In the genomic region with DNA sequence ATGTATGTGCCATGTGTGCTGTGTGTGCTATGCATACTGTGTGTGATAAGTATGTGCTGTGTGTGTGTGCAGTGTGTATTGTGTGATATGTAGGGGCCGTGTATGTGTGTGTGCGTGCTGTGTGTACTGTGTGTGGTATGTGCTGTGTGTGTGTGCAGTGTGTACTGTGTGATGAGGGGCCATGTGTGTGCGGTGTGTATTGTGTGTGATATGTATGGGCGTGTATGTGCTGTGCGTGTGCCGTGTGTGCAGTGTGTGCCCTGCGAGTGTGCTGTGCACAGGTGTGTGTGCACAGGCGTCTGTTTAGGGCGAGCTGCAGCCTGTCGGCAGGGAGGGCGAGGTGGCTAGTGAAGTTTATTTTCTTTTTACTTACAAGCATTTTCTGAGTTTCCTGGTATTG, we compare ENCODE assay signal across 14 cellular contexts.
"Had no signal": no experiment of that assay in that cellular context is flagged by ENCODE, and none has a peak within 500 bp of the region (broad histone marks: within the 10 kb centered on the region; RNA-seq: fewer than 3 reads in every experiment).

No MANE protein-coding gene starts in this region.

- H3K36me3 ChIP-seq: esophagus muscularis mucosa, pancreas had no signal

- H3K27ac ChIP-seq: esophagus muscularis mucosa, pancreas, tibial nerve had no signal

- H3K4me3 ChIP-seq: dorsolateral prefrontal cortex, esophagus muscularis mucosa, pancreas, tibial nerve had no signal

- FAIRE-seq: pancreas, small intestine had no signal

- DNase-seq: activated CD4-positive, alpha-beta T cell treated with anti-CD3 and anti-CD28 coated beads for 48 hours; amygdala; hypothalamus; mammary epithelial cell; small intestine; stimulated activated CD4-positive, alpha-beta T cell treated with anti-CD3 and anti-CD28 coated beads, Interleukin-1b, Interleukin-23, amount 100 ng/mL, for 48 hours; stimulated activated naive B cell treated with anti-CD40 and anti-IgM and Interleukin-4, amounts not matched to agents 10 μg/mL and 1 μg/mL and 100 μg/mL, for 72 hours had no signal

- ATAC-seq: activated T-helper 17 cell treated with anti-CD3 and anti-CD28 coated beads, Interleukin-2, amount 50 U/mL, for 72 hours; pancreas; SK-N-SH treated with all-trans-retinoic acid at 6 μM for 48 hours; stimulated activated naive B cell treated with anti-CD40 and anti-IgM and Interleukin-4, amounts not matched to agents 10 μg/mL and 1 μg/mL and 100 μg/mL, for 72 hours; WTC11 had no signal

- H3K9me3 ChIP-seq: esophagus muscularis mucosa, pancreas, tibial nerve had no signal

- H3K27me3 ChIP-seq: dorsolateral prefrontal cortex, pancreas, tibial nerve had no signal
